In the genomic region with DNA sequence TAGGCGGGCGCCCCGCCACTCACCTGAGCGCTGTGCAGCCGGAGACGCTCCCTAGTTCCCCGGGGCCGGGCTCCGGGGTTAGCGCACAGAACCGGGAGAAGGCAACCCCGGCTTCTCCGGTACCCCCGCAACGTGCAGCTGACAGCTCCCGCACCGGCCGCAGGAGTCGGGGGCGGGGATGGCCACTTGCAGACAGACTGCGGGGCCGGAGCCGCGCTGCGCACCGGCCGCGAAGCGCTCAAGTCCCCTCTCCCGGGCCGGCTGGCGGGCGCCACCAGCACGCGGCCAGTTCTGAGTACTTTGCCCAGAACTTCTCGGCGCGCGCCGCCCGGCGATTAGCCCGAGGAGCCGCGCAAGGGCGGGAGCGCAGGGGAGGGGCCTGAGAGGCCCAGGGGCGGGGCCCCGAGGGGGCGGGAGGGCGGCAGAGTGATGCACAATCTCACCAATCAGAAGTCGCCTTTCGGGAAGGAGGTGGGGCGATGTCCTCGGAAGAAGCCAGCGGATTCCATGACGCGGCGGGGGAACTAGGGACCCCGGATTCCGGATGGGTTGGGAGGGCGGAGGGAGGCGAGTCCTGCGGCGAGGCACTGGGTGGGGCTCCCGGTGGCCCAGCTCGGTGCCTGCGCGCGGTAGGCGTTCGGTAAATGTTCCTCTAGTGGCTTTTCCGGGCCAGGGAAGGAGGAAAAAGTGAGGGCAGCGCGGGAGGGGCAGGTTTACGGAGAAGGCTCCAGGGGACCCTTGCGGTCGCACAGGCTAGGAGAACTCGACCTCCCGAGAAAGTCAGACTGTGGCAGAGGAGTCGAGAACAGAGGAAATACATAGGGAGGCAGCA, we compare ENCODE assay signal across 1 cellular context.
TF ChIP-seq lines count a peak whose summit lies in the region.

TSS of gene OSBPL3 (minus strand) at position 316 of the 832 bp plus-strand sequence. CDS start 87,706 bp downstream, outside the sequence.

TF ChIP-seq in HepG2, 621 proteins besides CTCF, POLR2A, EP300 and RAD21 (continued from another document and continues in another):
- TF ChIP-seq TRIM22 (IDR thresholded peaks at IDR 0.05) (no peak), MTERF4 (CRISPR knock-in tag; IDR thresholded peaks at IDR 0.05) (no peak), MATR3 (CRISPR knock-in tag; IDR thresholded peaks at IDR 0.05) (no peak), ATF7-NPFF (CRISPR knock-in tag; IDR thresholded peaks at IDR 0.05; ENCODE audit: low read depth) (0 out of 2 replicates have a peak, but pooled peaks have one; percentile 22), DMAP1 (CRISPR knock-in tag; IDR thresholded peaks at IDR 0.05) (peak; percentile 69; the same call in 1 of the 2 replicates), ZBTB10 (CRISPR knock-in tag; IDR thresholded peaks at IDR 0.05; ENCODE audit: borderline replicate concordance) (peak; percentile 28; the same call in 1 of the 2 replicates), ZNF20 (CRISPR knock-in tag; IDR thresholded peaks at IDR 0.05) (peak; percentile 97), NR0B2 (CRISPR knock-in tag; IDR thresholded peaks at IDR 0.05) (peak; percentile 66; the same call in 1 of the 2 replicates), ZFYVE20 (CRISPR knock-in tag; IDR thresholded peaks at IDR 0.05; ENCODE audit: borderline replicate concordance, low read depth) (no peak), ATAD3A (CRISPR knock-in tag; IDR thresholded peaks at IDR 0.05) (no peak), ZBTB7A (CRISPR knock-in tag; IDR thresholded peaks at IDR 0.05) (no peak), ZNF607 (CRISPR knock-in tag; IDR thresholded peaks at IDR 0.05; ENCODE audit: borderline replicate concordance) (peak; percentile 69), ZNF143 (CRISPR knock-in tag; IDR thresholded peaks at IDR 0.05) (peak; percentile 3; the same call in 1 of the 2 replicates), KMT2A (CRISPR knock-in tag; IDR thresholded peaks at IDR 0.05) (no peak), TEAD3 (CRISPR knock-in tag; optimal IDR thresholded peaks at IDR 0.05; ENCODE audit: borderline replicate concordance) (peak; percentile 72), ZNF543 (CRISPR knock-in tag; IDR thresholded peaks at IDR 0.05) (peak; percentile 51; the same call in 1 of the 2 replicates), MAZ (IDR thresholded peaks at IDR 0.05; ENCODE audit: borderline replicate concordance, low read depth, low read length) (peak; percentile 96), MAZ (CRISPR knock-in tag; IDR thresholded peaks at IDR 0.05; ENCODE audit: low read depth) (peak; percentile 95), ZNF644 (CRISPR knock-in tag; IDR thresholded peaks at IDR 0.05; ENCODE audit: low read depth) (0 out of 2 replicates have a peak, but pooled peaks have one; percentile 15), CBFB (CRISPR knock-in tag; IDR thresholded peaks at IDR 0.05) (no peak), PATZ1 (CRISPR knock-in tag; IDR thresholded peaks at IDR 0.05) (peak; percentile 77), U2AF1 (optimal IDR thresholded peaks at IDR 0.05; ENCODE audit: low read depth, low read length) (no peak), ATF5 (CRISPR knock-in tag; IDR thresholded peaks at IDR 0.05; ENCODE audit: low read depth) (no peak), ZNF276 (CRISPR knock-in tag; IDR thresholded peaks at IDR 0.05; ENCODE audit: low read depth) (no peak), ZNF335 (CRISPR knock-in tag; IDR thresholded peaks at IDR 0.05) (peak; percentile 48; the same call in 1 of the 2 replicates), ZNF589 (CRISPR knock-in tag; conservative IDR thresholded peaks at IDR 0.05) (no peak), ZNF264 (CRISPR knock-in tag; IDR thresholded peaks at IDR 0.05) (peak; percentile 14; the same call in 1 of the 2 replicates), HNF4G (IDR thresholded peaks at IDR 0.05; ENCODE audit: borderline replicate concordance, low read depth, low read length) (peak; percentile 51; the same call in 1 of the 2 replicates), HNF4G (CRISPR knock-in tag; IDR thresholded peaks at IDR 0.05; ENCODE audit: borderline replicate concordance, low read depth) (no peak), ZNF550 (CRISPR knock-in tag; IDR thresholded peaks at IDR 0.05; ENCODE audit: borderline replicate concordance) (no peak), DR1 (CRISPR knock-in tag; IDR thresholded peaks at IDR 0.05) (no peak; the same call in 1 of the 2 replicates), ZNF296 (CRISPR knock-in tag; conservative IDR thresholded peaks at IDR 0.05) (no peak), ZNF207 (IDR thresholded peaks at IDR 0.05; ENCODE audit: borderline replicate concordance) (no peak), PAF1 (CRISPR knock-in tag; IDR thresholded peaks at IDR 0.05) (no peak), ETV5 (CRISPR knock-in tag; IDR thresholded peaks at IDR 0.05; ENCODE audit: borderline replicate concordance) (peak; percentile 53; the same call in 1 of the 2 replicates), ZZZ3 (CRISPR knock-in tag; IDR thresholded peaks at IDR 0.05; ENCODE audit: borderline replicate concordance) (no peak), ZSCAN9 (CRISPR knock-in tag; IDR thresholded peaks at IDR 0.05; ENCODE audit: borderline replicate concordance) (peak; percentile 47; the same call in 1 of the 2 replicates), ZNF614 (CRISPR knock-in tag; IDR thresholded peaks at IDR 0.05; ENCODE audit: borderline replicate concordance) (no peak), NFE2L1 (CRISPR knock-in tag; IDR thresholded peaks at IDR 0.05; ENCODE audit: borderline replicate concordance) (no peak), ZSCAN30 (CRISPR knock-in tag; IDR thresholded peaks at IDR 0.05) (no peak), ZNF24 (IDR thresholded peaks at IDR 0.05) (no peak), ZNF749 (CRISPR knock-in tag; IDR thresholded peaks at IDR 0.05; ENCODE audit: borderline replicate concordance) (peak; percentile 43; the same call in 1 of the 2 replicates), SIX4 (CRISPR knock-in tag; IDR thresholded peaks at IDR 0.05) (no peak)
- TF ChIP-seq, protein P1, sequence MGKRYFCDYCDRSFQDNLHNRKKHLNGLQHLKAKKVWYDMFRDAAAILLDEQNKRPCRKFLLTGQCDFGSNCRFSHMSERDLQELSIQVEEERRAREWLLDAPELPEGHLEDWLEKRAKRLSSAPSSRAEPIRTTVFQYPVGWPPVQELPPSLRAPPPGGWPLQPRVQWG (CRISPR knock-in tag; IDR thresholded peaks at IDR 0.05; ENCODE audit: borderline replicate concordance, low read depth), result no peak
- TF ChIP-seq, protein P2, sequence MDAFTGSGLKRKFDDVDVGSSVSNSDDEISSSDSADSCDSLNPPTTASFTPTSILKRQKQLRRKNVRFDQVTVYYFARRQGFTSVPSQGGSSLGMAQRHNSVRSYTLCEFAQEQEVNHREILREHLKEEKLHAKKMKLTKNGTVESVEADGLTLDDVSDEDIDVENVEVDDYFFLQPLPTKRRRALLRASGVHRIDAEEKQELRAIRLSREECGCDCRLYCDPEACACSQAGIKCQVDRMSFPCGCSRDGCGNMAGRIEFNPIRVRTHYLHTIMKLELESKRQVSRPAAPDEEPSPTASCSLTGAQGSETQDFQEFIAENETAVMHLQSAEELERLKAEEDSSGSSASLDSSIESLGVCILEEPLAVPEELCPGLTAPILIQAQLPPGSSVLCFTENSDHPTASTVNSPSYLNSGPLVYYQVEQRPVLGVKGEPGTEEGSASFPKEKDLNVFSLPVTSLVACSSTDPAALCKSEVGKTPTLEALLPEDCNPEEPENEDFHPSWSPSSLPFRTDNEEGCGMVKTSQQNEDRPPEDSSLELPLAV (CRISPR knock-in tag; conservative IDR thresholded peaks at IDR 0.05; ENCODE audit: low read depth), result no peak
- TF ChIP-seq, protein P3, sequence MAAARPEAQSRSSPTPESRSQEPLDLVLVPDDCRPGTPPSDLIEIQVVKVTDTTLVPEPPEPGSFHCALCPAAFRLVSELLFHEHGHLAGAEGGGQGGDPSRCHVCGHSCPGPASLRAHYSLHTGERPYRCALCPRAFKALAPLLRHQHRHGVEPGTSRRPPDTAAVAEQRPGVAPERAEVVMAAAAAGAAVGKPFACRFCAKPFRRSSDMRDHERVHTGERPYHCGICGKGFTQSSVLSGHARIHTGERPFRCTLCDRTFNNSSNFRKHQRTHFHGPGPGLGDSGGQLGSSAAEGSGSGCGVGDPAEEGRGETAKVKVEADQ (CRISPR knock-in tag; IDR thresholded peaks at IDR 0.05; ENCODE audit: borderline replicate concordance), result no peak
- TF ChIP-seq, protein P4, sequence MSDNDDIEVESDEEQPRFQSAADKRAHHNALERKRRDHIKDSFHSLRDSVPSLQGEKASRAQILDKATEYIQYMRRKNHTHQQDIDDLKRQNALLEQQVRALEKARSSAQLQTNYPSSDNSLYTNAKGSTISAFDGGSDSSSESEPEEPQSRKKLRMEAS (IDR thresholded peaks at IDR 0.05), result peak; percentile 83
- TF ChIP-seq, protein P5, sequence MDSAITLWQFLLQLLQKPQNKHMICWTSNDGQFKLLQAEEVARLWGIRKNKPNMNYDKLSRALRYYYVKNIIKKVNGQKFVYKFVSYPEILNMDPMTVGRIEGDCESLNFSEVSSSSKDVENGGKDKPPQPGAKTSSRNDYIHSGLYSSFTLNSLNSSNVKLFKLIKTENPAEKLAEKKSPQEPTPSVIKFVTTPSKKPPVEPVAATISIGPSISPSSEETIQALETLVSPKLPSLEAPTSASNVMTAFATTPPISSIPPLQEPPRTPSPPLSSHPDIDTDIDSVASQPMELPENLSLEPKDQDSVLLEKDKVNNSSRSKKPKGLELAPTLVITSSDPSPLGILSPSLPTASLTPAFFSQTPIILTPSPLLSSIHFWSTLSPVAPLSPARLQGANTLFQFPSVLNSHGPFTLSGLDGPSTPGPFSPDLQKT (CRISPR knock-in tag; IDR thresholded peaks at IDR 0.05; ENCODE audit: borderline replicate concordance), result no peak
